In the genomic region with DNA sequence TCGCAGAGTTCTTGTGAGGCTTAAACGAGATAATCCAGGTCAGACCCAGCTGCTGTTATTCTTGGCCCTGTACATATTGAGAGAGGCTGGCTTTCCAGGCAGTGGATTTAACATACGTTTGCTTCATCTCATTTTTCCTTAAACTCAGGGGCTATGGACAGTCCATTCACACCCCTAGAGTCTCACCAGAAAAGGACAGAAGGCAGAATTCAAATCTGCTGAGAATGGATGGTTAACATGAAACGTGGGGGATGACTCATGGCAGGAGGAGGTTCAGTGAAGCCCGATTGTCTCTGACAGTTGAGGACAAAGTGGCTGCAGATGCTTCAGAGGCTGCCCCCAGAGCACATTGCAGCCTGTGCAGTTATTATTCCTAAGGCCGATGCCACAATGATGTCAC, we compare ENCODE assay signal across 12 cellular contexts. TPM values are rescaled to one million over a fixed set of nuclear protein-coding genes. Genes with fewer than 3 reads are reported as not detected.
DNase-seq lines count a peak whose midpoint lies in the region; ATAC-seq, FAIRE-seq and TF ChIP-seq lines count a peak whose summit lies in the region.
"Had no signal": no experiment of that assay in that cellular context is flagged by ENCODE, and none has a peak within 500 bp of the region (broad histone marks: within the 10 kb centered on the region; RNA-seq: fewer than 3 reads in every experiment).

No MANE protein-coding gene starts in this region.

- ATAC-seq in GM18858 (IDR thresholded peaks at IDR 0.05; ENCODE audit: unreplicated experiment), result no peak
- no peak for ATAC-seq in CD4-positive, alpha-beta T cell (ENCODE audit: poor library complexity)
- ATAC-seq: stimulated activated naive CD8-positive, alpha-beta T cell treated with anti-CD3 and anti-CD28 coated beads, Interleukin-15, amount 100 ng/mL, for 72 hours had no signal

- H3K4me2 ChIP-seq in astrocyte (ENCODE audit: low read length), result peak overlapping the region; percentile 6

- H3K27me3 ChIP-seq in astrocyte (ENCODE audit: insufficient read depth, low read length), result no peaks in the 10 kb centered on the region
- no peaks in the 10 kb centered on the region for H3K27me3 ChIP-seq in CD4-positive, alpha-beta T cell (ENCODE audit: control insufficient read depth, insufficient read depth, low read length)
- H3K27me3 ChIP-seq: adrenal gland had no signal

- POLR2A ChIA-PET in CD4-positive, alpha-beta T cell (lab: Charles Lee), result no interaction called here

- peaks cover 31% of the 10 kb centered on the region for H3K4me1 ChIP-seq in astrocyte (ENCODE audit: insufficient read depth, low read length)
- H3K4me1 ChIP-seq: adrenal gland had no signal

- H3K27ac Mint-ChIP-seq in astrocyte (ENCODE audit: unreplicated experiment) (peak overlapping the region; percentile 44), progenitor cell of endocrine pancreas (peak overlapping the region; percentile 43)
- no peak overlapping the region for H3K27ac Mint-ChIP-seq in CD4-positive, alpha-beta T cell
- H3K27ac Mint-ChIP-seq: stimulated activated naive CD8-positive, alpha-beta T cell treated with anti-CD3 and anti-CD28 coated beads, Interleukin-15, amount 100 ng/mL, for 72 hours had no signal

- no peaks in the 10 kb centered on the region for H3K9me3 ChIP-seq in astrocyte (ENCODE audit: insufficient read depth, low read depth, low read length)
- no peaks in the 10 kb centered on the region for H3K9me3 ChIP-seq in CD4-positive, alpha-beta T cell (ENCODE audit: control insufficient read depth, low read length)
- H3K9me3 ChIP-seq: adrenal gland had no signal

- peak overlapping the region; percentile 23 for H3K4me3 Mint-ChIP-seq in astrocyte (ENCODE audit: unreplicated experiment)
- no peak overlapping the region for H3K4me3 Mint-ChIP-seq in progenitor cell of endocrine pancreas (ENCODE audit: low read depth)
- no peak overlapping the region for H3K4me3 Mint-ChIP-seq in CD4-positive, alpha-beta T cell
- H3K4me3 Mint-ChIP-seq: stimulated activated naive CD8-positive, alpha-beta T cell treated with anti-CD3 and anti-CD28 coated beads, Interleukin-15, amount 100 ng/mL, for 72 hours had no signal

- H2AFZ ChIP-seq in astrocyte (ENCODE audit: low read depth, low read length), result no peak overlapping the region

- FAIRE-seq in astrocyte (lab: Jason Lieb, UNC), result peak; percentile 39

- H3K79me2 ChIP-seq in astrocyte (ENCODE audit: insufficient read depth, low read length), result peaks cover 96% of the 10 kb centered on the region

- peaks cover 11% of the 10 kb centered on the region for H3K36me3 ChIP-seq in astrocyte (ENCODE audit: insufficient read depth, low read length)
- H3K36me3 ChIP-seq: adrenal gland had no signal

- H3K4me3 ChIP-seq in astrocyte (ENCODE audit: insufficient read depth, low read depth, low read length), result no peak overlapping the region
- H3K4me3 ChIP-seq: adrenal gland had no signal

- DNase-seq in H4 (ENCODE audit: low spot score) (peak; percentile 38), NCI-H446 treated with DMSO at 0.1 percent for 48 hours (lab: John Stamatoyannopoulos, UW) (peak; percentile 40), astrocyte (ENCODE audit: low read depth) (peak; percentile 70), progenitor cell of endocrine pancreas (ENCODE audit: low spot score, unreplicated experiment) (no peak)
- no peak for DNase-seq in CD4-positive, alpha-beta T cell
- DNase-seq in activated CD4-positive, alpha-beta T cell treated with anti-CD3 and anti-CD28 coated beads, Interleukin-2, amount 50 U/mL, for 1 hour, result no peak
- DNase-seq: activated CD4-positive, alpha-beta T cell treated with anti-CD3 and anti-CD28 coated beads, Interleukin-2, amount 50 U/mL, for 48 hours; adrenal gland; GDM1; NCI-H1105; stimulated activated naive CD8-positive, alpha-beta T cell treated with anti-CD3 and anti-CD28 coated beads, Interleukin-15, amount 100 ng/mL, for 72 hours had no signal

- H3K9ac ChIP-seq in astrocyte (ENCODE audit: low read length), result no peak overlapping the region

- CTCF ChIA-PET in CD4-positive, alpha-beta T cell (lab: Charles Lee), result no interaction called here

- no peak for TF ChIP-seq CTCF in astrocyte (IDR thresholded peaks at IDR 0.05; ENCODE audit: insufficient read depth, low read depth, low read length)
- no peak for TF ChIP-seq CTCF in progenitor cell of endocrine pancreas (IDR thresholded peaks at IDR 0.05; ENCODE audit: unreplicated experiment)
- TF ChIP-seq CTCF in CD4-positive, alpha-beta T cell (IDR thresholded peaks at IDR 0.05), result no peak

- H3K9me3 Mint-ChIP-seq in astrocyte (ENCODE audit: unreplicated experiment) (no peaks in the 10 kb centered on the region), progenitor cell of endocrine pancreas (ENCODE audit: low read depth) (no peaks in the 10 kb centered on the region)
- no peaks in the 10 kb centered on the region for H3K9me3 Mint-ChIP-seq in CD4-positive, alpha-beta T cell
- H3K9me3 Mint-ChIP-seq: stimulated activated naive CD8-positive, alpha-beta T cell treated with anti-CD3 and anti-CD28 coated beads, Interleukin-15, amount 100 ng/mL, for 72 hours had no signal

- H3K27ac ChIP-seq in astrocyte (ENCODE audit: low read depth, low read length), result peak overlapping the region; percentile 15
- no peak overlapping the region for H3K27ac ChIP-seq in CD4-positive, alpha-beta T cell (ENCODE audit: low read depth, low read length)
- H3K27ac ChIP-seq: adrenal gland had no signal

- H4K20me1 ChIP-seq in astrocyte (ENCODE audit: insufficient read depth, low read length), result peaks cover 87% of the 10 kb centered on the region

- H3K27me3 Mint-ChIP-seq in astrocyte (ENCODE audit: low read depth, unreplicated experiment), result no peaks in the 10 kb centered on the region
- H3K27me3 Mint-ChIP-seq in progenitor cell of endocrine pancreas, result no peaks in the 10 kb centered on the region
- peaks cover 55% of the 10 kb centered on the region for H3K27me3 Mint-ChIP-seq in CD4-positive, alpha-beta T cell

- intact Hi-C loops in CD4-positive, alpha-beta T cell (cut with DNase I, micrococcal nuclease), result no loop called here

- H3K4me1 Mint-ChIP-seq in astrocyte (ENCODE audit: low read depth, unreplicated experiment), result peaks cover 75% of the 10 kb centered on the region
- H3K4me1 Mint-ChIP-seq in progenitor cell of endocrine pancreas (ENCODE audit: low read depth), result peaks cover 30% of the 10 kb centered on the region
- H3K4me1 Mint-ChIP-seq in CD4-positive, alpha-beta T cell (ENCODE audit: low read depth), result no peaks in the 10 kb centered on the region
- H3K4me1 Mint-ChIP-seq: stimulated activated naive CD8-positive, alpha-beta T cell treated with anti-CD3 and anti-CD28 coated beads, Interleukin-15, amount 100 ng/mL, for 72 hours had no signal

- H3K36me3 Mint-ChIP-seq in astrocyte (ENCODE audit: low read depth, unreplicated experiment) (peaks cover 11% of the 10 kb centered on the region), progenitor cell of endocrine pancreas (ENCODE audit: insufficient read depth) (peaks cover 4% of the 10 kb centered on the region)
- H3K36me3 Mint-ChIP-seq in CD4-positive, alpha-beta T cell (ENCODE audit: low read depth), result no peaks in the 10 kb centered on the region

RNA-seq across cellular contexts. Expression of a gene that starts 39.4 kb away (rescaled TPM):
- total RNA-seq in H4 (2014; rRNA removed; shearing (Covaris generic)), result 14.7 and 18.7 TPM in 2 replicates
- 308 and 330 TPM in 2 replicates for total RNA-seq in astrocyte
- total RNA-seq in progenitor cell of endocrine pancreas, result 26.4 and 27.9 TPM in 2 replicates
- under 1 TPM; 0.11 TPM for total RNA-seq in CD4-positive, alpha-beta T cell

Comparison
In these comparisons a context has a peak if more than half of its experiments do, and no peak if none do; other contexts are left out.
1. DNase-seq: peak in H4 (single experiment), NCI-H446 treated with DMSO at 0.1 percent for 48 hours (single experiment) and astrocyte (single experiment); none in progenitor cell of endocrine pancreas (single experiment), CD4-positive, alpha-beta T cell (0 of 10) and activated CD4-positive, alpha-beta T cell treated with anti-CD3 and anti-CD28 coated beads, Interleukin-2, amount 50 U/mL, for 1 hour (single experiment).
2. RNA of a gene that starts 39.4 kb away (total RNA-seq): 308 to 330 TPM in astrocyte, 26.4 to 27.9 TPM in progenitor cell of endocrine pancreas and 14.7 to 18.7 TPM in H4; 0.11 TPM in CD4-positive, alpha-beta T cell; every median in the first group is over 10 times any median in the second.